In the genomic region with DNA sequence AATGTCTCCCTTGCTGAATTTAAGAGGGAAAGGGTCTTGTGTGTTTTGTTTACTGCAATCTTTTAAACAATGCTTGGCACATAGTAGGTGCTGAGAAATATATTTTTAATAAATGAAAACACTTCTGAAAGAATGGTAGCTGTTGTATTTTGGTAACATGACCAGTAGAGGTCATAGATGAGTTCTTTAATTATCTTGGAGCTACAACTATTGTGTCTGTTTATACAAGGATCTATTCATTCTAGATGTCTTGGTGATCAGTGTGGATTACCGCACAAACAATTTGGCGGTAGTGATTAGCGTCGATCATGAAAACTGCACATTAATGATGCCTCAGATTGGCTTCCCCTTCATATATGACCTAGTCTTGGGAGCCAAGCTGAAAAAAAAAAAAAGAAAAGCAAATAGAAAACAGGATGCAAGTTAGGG, we compare ENCODE assay signal across 9 cellular contexts. TPM values are rescaled to one million over a fixed set of nuclear protein-coding genes. Genes with fewer than 3 reads are reported as not detected.
A peak's percentile ranks its signal among the peaks of the same experiment; 100 is the strongest.
DNase-seq lines count a peak whose midpoint lies in the region; ATAC-seq and TF ChIP-seq lines count a peak whose summit lies in the region.
"Had no signal": no experiment of that assay in that cellular context is flagged by ENCODE, and none has a peak within 500 bp of the region (broad histone marks: within the 10 kb centered on the region; RNA-seq: fewer than 3 reads in every experiment).

No MANE protein-coding gene starts in this region.

- POLR2A ChIA-PET in Panc1 (lab: Charles Lee): no interaction called here

- intact Hi-C loops in Panc1 (cut with micrococcal nuclease; ENCODE audit: unreplicated experiment) (loop anchor here (2.0 kb wide), 1 partner anchor 74 kb away; no protein-coding TSS in a partner anchor), vagina (cut with DNase I) (no loop called here)

- H3K4me1 ChIP-seq in Panc1 (ENCODE audit: control insufficient read depth, insufficient read depth, low read length): no peaks in the 10 kb centered on the region
- peaks cover 4% of the 10 kb centered on the region for H3K4me1 ChIP-seq in vagina
- peaks cover 5% of the 10 kb centered on the region for H3K4me1 ChIP-seq in effector memory CD4-positive, alpha-beta T cell (ENCODE audit: control insufficient read depth, insufficient read depth, low read length, poor library complexity, severe bottlenecking)
- H3K4me1 ChIP-seq: parathyroid adenoma had no signal

- no peak for TF ChIP-seq POLR2A in erythroblast (IDR thresholded peaks at IDR 0.05; ENCODE audit: low read length)
- no peak for TF ChIP-seq POLR2A in vagina (IDR thresholded peaks at IDR 0.05)

- no peak overlapping the region for H3K4me3 ChIP-seq in GM12865 (ENCODE audit: low read depth, low read length)
- H3K4me3 ChIP-seq in Panc1 (ENCODE audit: low read depth in 2 of 2, low read length in 2 of 2): no peak overlapping the region
- no peak overlapping the region for H3K4me3 ChIP-seq in vagina
- no peak overlapping the region for H3K4me3 ChIP-seq in effector memory CD4-positive, alpha-beta T cell (ENCODE audit: insufficient read depth, low read depth, low read length, poor library complexity, severe bottlenecking)

- H3K9me3 ChIP-seq in Panc1 (ENCODE audit: control insufficient read depth, insufficient read depth, low read depth, low read length) (no peaks in the 10 kb centered on the region), vagina (no peaks in the 10 kb centered on the region)
- H3K9me3 ChIP-seq in effector memory CD4-positive, alpha-beta T cell (ENCODE audit: control insufficient read depth, low read length): no peaks in the 10 kb centered on the region

- TF ChIP-seq CTCF in GM12865 (IDR thresholded peaks at IDR 0.05; ENCODE audit: insufficient read depth, low read depth, low read length, missing control alignments) (peak; percentile 32), Panc1 (IDR thresholded peaks at IDR 0.05) (peak; percentile 55; the same call in 1 of the 2 replicates), vagina (IDR thresholded peaks at IDR 0.05) (no peak)

- BruUV-seq in Panc1 (replicated peaks; lab: Mats Ljungman, UMichigan): no TSS peak

- ATAC-seq in HG02938 (IDR thresholded peaks at IDR 0.05; ENCODE audit: unreplicated experiment) (peak; percentile 41), Panc1 (no peak)

- CTCF ChIA-PET in Panc1 (lab: Charles Lee): interaction anchor here (0.5 to 1.9 kb wide), 3 partner anchors 30 to 74 kb away, joined by 3 to 9 read pairs (median 3); no protein-coding TSS in a partner anchor

- H3K27ac ChIP-seq in Panc1 (ENCODE audit: low read length) (no peak overlapping the region), vagina (no peak overlapping the region)
- no peak overlapping the region for H3K27ac ChIP-seq in effector memory CD4-positive, alpha-beta T cell (ENCODE audit: insufficient read depth, low read length, poor library complexity, severe bottlenecking)
- H3K27ac ChIP-seq: parathyroid adenoma had no signal

- H3K36me3 ChIP-seq in Panc1 (ENCODE audit: control insufficient read depth, insufficient read depth, low read length) (no peaks in the 10 kb centered on the region), vagina (no peaks in the 10 kb centered on the region)
- no peaks in the 10 kb centered on the region for H3K36me3 ChIP-seq in effector memory CD4-positive, alpha-beta T cell (ENCODE audit: control insufficient read depth, insufficient read depth, low read length)

- DNase-seq in GM12865 (ENCODE audit: low read depth): peak; percentile 21
- peak; percentile 10 for DNase-seq in Panc1 (ENCODE audit: low read depth, low spot score)
- DNase-seq in erythroblast (lab: John Stamatoyannopoulos, UW): peak; percentile 36 to 46
- peak; percentile 31 for DNase-seq in putamen (ENCODE audit: low spot score)
- no peak for DNase-seq in vagina (ENCODE audit: extremely low spot score in 2 of 2)
- DNase-seq in effector memory CD4-positive, alpha-beta T cell: no peak

- no peaks in the 10 kb centered on the region for H3K27me3 ChIP-seq in Panc1 (ENCODE audit: control insufficient read depth, insufficient read depth, low read length)
- no peaks in the 10 kb centered on the region for H3K27me3 ChIP-seq in vagina
- H3K27me3 ChIP-seq in effector memory CD4-positive, alpha-beta T cell (replicated peaks; ENCODE audit: control insufficient read depth, insufficient read depth, low read length, poor library complexity, severe bottlenecking): no peaks in the 10 kb centered on the region

- in situ Hi-C loops in Panc1 (cut with HindIII; ENCODE audit: low pct_unique_long_range_greater_than_20kb, low sequenced_read_pairs): no loop called here

RNA-seq across cellular contexts. Expression of a gene that starts 21.4 kb away (rescaled TPM):
- not detected for total RNA-seq in Panc1 (2021; ENCODE audit: unreplicated experiment)
- polyA plus RNA-seq in Panc1 (2012; ENCODE audit: insufficient read length): not detected
- total RNA-seq in vagina: 0.49 TPM
- total RNA-seq: T-helper 2 cell treated with Interferon-gamma antibody and Interleukin-4, amounts not matched to agents 100 ng/mL and 5 ng/mL, for 36 hours had no signal

RNA-seq across cellular contexts. Expression of a gene that starts 49.6 kb away (rescaled TPM):
- total RNA-seq in Panc1 (2021; ENCODE audit: unreplicated experiment) (23.4 TPM), vagina (13.0 TPM)
- polyA plus RNA-seq in Panc1 (2012; ENCODE audit: insufficient read length): 18.4 TPM

Comparison
In these comparisons a context has a peak if more than half of its experiments do, and no peak if none do; other contexts are left out.
1. DNase-seq: peak in GM12865 (single experiment), Panc1 (single experiment), erythroblast (2 of 2) and putamen (single experiment); none in vagina (0 of 2) and effector memory CD4-positive, alpha-beta T cell (0 of 3).
2. CTCF ChIP-seq: peak in GM12865 (single experiment) and Panc1 (single experiment); none in vagina (0 of 3).